Comparison of ENCODE assay signal across 11 cellular contexts in genomic region chr1:7550261-7550850, GRCh38.
A peak's percentile ranks its signal among the peaks of the same experiment; 100 is the strongest.
DNase-seq lines count a peak whose midpoint lies in the region; ATAC-seq and TF ChIP-seq lines count a peak whose summit lies in the region.
"Had no signal": no experiment of that assay in that cellular context is flagged by ENCODE, and none has a peak within 500 bp of the region (broad histone marks: within the 10 kb centered on the region; RNA-seq: fewer than 3 reads in every experiment).

No MANE protein-coding gene starts in this region.

- 73% methylated on average over 4 of the region's 8 CpGs; no CpG with 5 or more reads in 1 of the 2 experiments for WGBS in IMR-90 (ENCODE audit: extremely low coverage in 2 of 2, insufficient read length in 1 of 2), 2 experiments

- CTCF ChIA-PET in IMR-90 (lab: Yijun Ruan, JAX) = no interaction called here

- H3K4me3 ChIP-seq in BLaER1 treated with 17β-estradiol and CSF1 and Interleukin-3, amounts not matched to agents 10 nM and 100 nM = peak overlapping the region in 4 of 10 experiments; percentile 11 to 69 (median 36); a peak in 6 of 20 replicates
- no peak overlapping the region for H3K4me3 ChIP-seq in IMR-90 (ENCODE audit: insufficient read depth, low read depth, low read length)
- no peak overlapping the region for H3K4me3 ChIP-seq in colonic mucosa
- H3K4me3 ChIP-seq: dorsolateral prefrontal cortex, psoas muscle had no signal

- no peak overlapping the region for H3K14ac ChIP-seq in IMR-90 (replicated peaks; ENCODE audit: low read depth, low read length)

- no peaks in the 10 kb centered on the region for H3K36me3 ChIP-seq in BLaER1 treated with 17β-estradiol and CSF1 and Interleukin-3, amounts not matched to agents 10 nM and 100 nM
- H3K36me3 ChIP-seq in IMR-90 (ENCODE audit: control insufficient read depth, insufficient read depth, low read length) (no peaks in the 10 kb centered on the region), colonic mucosa (no peaks in the 10 kb centered on the region)

- 0 out of 2 replicates have a peak overlapping the region, but pooled peaks have one; percentile 43 for H2AK5ac ChIP-seq in IMR-90 (ENCODE audit: low read depth, low read length)

- H2BK5ac ChIP-seq in IMR-90 (ENCODE audit: low read depth, low read length, poor library complexity, severe bottlenecking) = no peak overlapping the region

- H3K27me3 ChIP-seq in BLaER1 treated with 17β-estradiol and CSF1 and Interleukin-3, amounts not matched to agents 10 nM and 100 nM = no peaks in the 10 kb centered on the region
- H3K27me3 ChIP-seq in IMR-90 (ENCODE audit: control insufficient read depth, insufficient read depth, low read length) (peaks cover 2% of the 10 kb centered on the region; the same call in 1 of the 2 replicates), colonic mucosa (no peaks in the 10 kb centered on the region)
- H3K27me3 ChIP-seq: dorsolateral prefrontal cortex had no signal

- H4K5ac ChIP-seq in IMR-90 (ENCODE audit: low read depth, low read length) = no peak overlapping the region

- no peak overlapping the region for H4K91ac ChIP-seq in IMR-90 (ENCODE audit: insufficient read depth, low read depth, low read length)

- H3K4me1 ChIP-seq in BLaER1 treated with 17β-estradiol and CSF1 and Interleukin-3, amounts not matched to agents 10 nM and 100 nM = peaks cover 69 to 78% (median 76%) of the 10 kb centered on the region in 10 experiments
- H3K4me1 ChIP-seq in IMR-90 (ENCODE audit: control insufficient read depth, insufficient read depth, low read length) (peaks cover 6% of the 10 kb centered on the region), colonic mucosa (no peaks in the 10 kb centered on the region)
- H3K4me1 ChIP-seq: psoas muscle had no signal

- no peak overlapping the region for H3K23ac ChIP-seq in IMR-90 (ENCODE audit: low read depth, low read length)

- peak overlapping the region; percentile 59 to 76 (median 70); a peak in 18 of 22 replicates for H3K9ac ChIP-seq in BLaER1 treated with 17β-estradiol and CSF1 and Interleukin-3, amounts not matched to agents 10 nM and 100 nM
- H3K9ac ChIP-seq in IMR-90 (ENCODE audit: low read depth, low read length) = no peak overlapping the region
- H3K9ac ChIP-seq in colonic mucosa (ENCODE audit: low read depth in 2 of 2, low read length in 2 of 2) = peak overlapping the region in 1 of 2 donors; percentile 12

- H4K20me1 ChIP-seq in BLaER1 treated with 17β-estradiol and CSF1 and Interleukin-3, amounts not matched to agents 10 nM and 100 nM = no peaks in the 10 kb centered on the region
- H4K20me1 ChIP-seq in IMR-90 (ENCODE audit: insufficient read depth, low read length) = no peaks in the 10 kb centered on the region

- H3K27ac ChIP-seq in BLaER1 treated with 17β-estradiol and CSF1 and Interleukin-3, amounts not matched to agents 10 nM and 100 nM = peak overlapping the region; percentile 74 to 93 (median 85)
- no peak overlapping the region for H3K27ac ChIP-seq in IMR-90 (ENCODE audit: insufficient read depth, low read length)
- no peak overlapping the region for H3K27ac ChIP-seq in colonic mucosa
- H3K27ac ChIP-seq: dorsolateral prefrontal cortex, psoas muscle had no signal

- TF ChIP-seq CTCF in IMR-90 (conservative IDR thresholded peaks at IDR 0.05; ENCODE audit: low read depth, low read length) = no peak
- no peak for TF ChIP-seq CTCF in colonic mucosa (IDR thresholded peaks at IDR 0.05)
- no peak for TF ChIP-seq CTCF in nephron (IDR thresholded peaks at IDR 0.05; ENCODE audit: unreplicated experiment in 3 of 3)

- H3K4me3 Mint-ChIP-seq in nephron = peak overlapping the region in 1 of 3 experiments; percentile 1

- dilution Hi-C loops in IMR-90 (cut with HindIII; ENCODE audit: low sequenced_read_pairs, unreplicated experiment) = no loop called here

- H3K36me3 Mint-ChIP-seq in nephron (ENCODE audit: low read depth) = peaks cover 9% of the 10 kb centered on the region

- no peak overlapping the region for H3K4ac ChIP-seq in IMR-90 (ENCODE audit: low read depth, low read length)

- POLR2A ChIA-PET in IMR-90 (lab: Charles Lee; ENCODE audit: unreplicated experiment) = no interaction called here

- H3K9me1 ChIP-seq in IMR-90 (ENCODE audit: insufficient read depth, low read length) = no peaks in the 10 kb centered on the region; the same call in 1 of the 2 replicates

- H2BK15ac ChIP-seq in IMR-90 (ENCODE audit: low read depth, low read length) = no peak overlapping the region

- H3K56ac ChIP-seq in IMR-90 (ENCODE audit: extremely low read depth, insufficient read depth, low read length) = no peak overlapping the region

- H3K27me3 Mint-ChIP-seq in nephron (ENCODE audit: low read depth) = peaks cover 15% of the 10 kb centered on the region

- DNase-seq in IMR-90 = no peak
- peak; percentile 68 for DNase-seq in colonic mucosa
- DNase-seq in NCI-H2107 treated with DMSO at 0.1 percent for 48 hours (lab: John Stamatoyannopoulos, UW; ENCODE audit: unreplicated experiment) = no peak
- DNase-seq in NCI-H1048 (lab: John Stamatoyannopoulos, UW) = no peak
- DNase-seq: activated T-cell treated with anti-CD3 and anti-CD28 coated beads, Interleukin-2, amount 50 U/mL, for 1 hour; NCI-H446 treated with DMSO at 0.1 percent for 48 hours had no signal

- TF ChIP-seq POLR2A in IMR-90 (IDR thresholded peaks at IDR 0.05; ENCODE audit: low read depth, low read length) = no peak

- H3K18ac ChIP-seq in IMR-90 (ENCODE audit: low read depth, low read length) = no peak overlapping the region

- TF ChIP-seq RAD21 in IMR-90 (IDR thresholded peaks at IDR 0.05; ENCODE audit: low read length) = no peak

- H3K4me2 ChIP-seq in BLaER1 treated with 17β-estradiol and CSF1 and Interleukin-3, amounts not matched to agents 10 nM and 100 nM = peak overlapping the region; percentile 88 to 100 (median 97)
- no peak overlapping the region for H3K4me2 ChIP-seq in IMR-90 (ENCODE audit: low read depth, low read length)

- ATAC-seq in IMR-90 (ENCODE audit: low read depth) = no peak
- no peak for ATAC-seq in GM19452 (IDR thresholded peaks at IDR 0.05; ENCODE audit: unreplicated experiment)
- ATAC-seq: psoas muscle had no signal

- intact Hi-C loops in IMR-90 (cut with micrococcal nuclease) = no loop called here
- intact Hi-C loops in colonic mucosa (cut with DNase I) = no loop called here

- H2AFZ ChIP-seq in IMR-90 (replicated peaks; ENCODE audit: low read length, poor library complexity) = no peak overlapping the region

- H3K9me3 Mint-ChIP-seq in nephron = peaks cover 11% of the 10 kb centered on the region

- no peak overlapping the region for H2BK120ac ChIP-seq in IMR-90 (ENCODE audit: low read depth, low read length)

- no TSS peak for BruUV-seq in IMR-90 (replicated peaks; lab: Mats Ljungman, UMichigan)

- H4K8ac ChIP-seq in IMR-90 (ENCODE audit: low read depth in 2 of 2, low read length in 2 of 2) = no peak overlapping the region

- peaks cover 49% of the 10 kb centered on the region for H3K4me1 Mint-ChIP-seq in nephron

- in situ Hi-C loops in IMR-90 (cut with MboI; ENCODE audit: low sequenced_read_pairs) = no loop called here

- H2AK9ac ChIP-seq in IMR-90 (replicated peaks; ENCODE audit: low read depth, low read length, poor library complexity) = no peak overlapping the region

- H3K9me3 ChIP-seq in BLaER1 treated with 17β-estradiol and CSF1 and Interleukin-3, amounts not matched to agents 10 nM and 100 nM (replicated peaks in 1 of 11) = peaks cover 6 to 12% (median 11%) of the 10 kb centered on the region in 11 experiments; a peak in 18 of 22 replicates
- H3K9me3 ChIP-seq in IMR-90 (ENCODE audit: control insufficient read depth, insufficient read depth, low read length) = peaks cover 7% of the 10 kb centered on the region
- no peaks in the 10 kb centered on the region for H3K9me3 ChIP-seq in colonic mucosa
- H3K9me3 ChIP-seq: psoas muscle had no signal

- no peak overlapping the region for H2BK20ac ChIP-seq in IMR-90 (ENCODE audit: low read depth, low read length)

- no peaks in the 10 kb centered on the region for H3K79me1 ChIP-seq in IMR-90 (ENCODE audit: low read depth in 1 of 2, low read length in 2 of 2)

- peak overlapping the region; percentile 38 to 87 (median 71) for H3K27ac Mint-ChIP-seq in nephron

TF ChIP-seq in IMR-90, 13 proteins besides CTCF, POLR2A, EP300 and RAD21:
- TF ChIP-seq, protein P1, sequence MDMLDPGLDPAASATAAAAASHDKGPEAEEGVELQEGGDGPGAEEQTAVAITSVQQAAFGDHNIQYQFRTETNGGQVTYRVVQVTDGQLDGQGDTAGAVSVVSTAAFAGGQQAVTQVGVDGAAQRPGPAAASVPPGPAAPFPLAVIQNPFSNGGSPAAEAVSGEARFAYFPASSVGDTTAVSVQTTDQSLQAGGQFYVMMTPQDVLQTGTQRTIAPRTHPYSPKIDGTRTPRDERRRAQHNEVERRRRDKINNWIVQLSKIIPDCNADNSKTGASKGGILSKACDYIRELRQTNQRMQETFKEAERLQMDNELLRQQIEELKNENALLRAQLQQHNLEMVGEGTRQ (IDR thresholded peaks at IDR 0.05; ENCODE audit: low read depth, low read length) = no peak
- TF ChIP-seq FOS (IDR thresholded peaks at IDR 0.05; ENCODE audit: low read depth, low read length) (no peak), NFE2L2 (IDR thresholded peaks at IDR 0.05; ENCODE audit: low read depth, low read length) (no peak), RFX5 (IDR thresholded peaks at IDR 0.05; ENCODE audit: low read depth, low read length) (no peak), BHLHE40 (IDR thresholded peaks at IDR 0.05; ENCODE audit: low read depth, low read length) (no peak), MAZ (IDR thresholded peaks at IDR 0.05; ENCODE audit: borderline replicate concordance, low read depth, low read length) (no peak), MAFK (IDR thresholded peaks at IDR 0.05; ENCODE audit: low read depth, low read length) (no peak), CHD1 (IDR thresholded peaks at IDR 0.05; ENCODE audit: low read depth, low read length) (no peak), CEBPB (IDR thresholded peaks at IDR 0.05; ENCODE audit: low read depth, low read length) (no peak), RCOR1 (IDR thresholded peaks at IDR 0.05; ENCODE audit: insufficient replicate concordance, low read length) (no peak), SMC3 (IDR thresholded peaks at IDR 0.05; ENCODE audit: low read depth, low read length) (no peak)
- TF ChIP-seq, protein P2, sequence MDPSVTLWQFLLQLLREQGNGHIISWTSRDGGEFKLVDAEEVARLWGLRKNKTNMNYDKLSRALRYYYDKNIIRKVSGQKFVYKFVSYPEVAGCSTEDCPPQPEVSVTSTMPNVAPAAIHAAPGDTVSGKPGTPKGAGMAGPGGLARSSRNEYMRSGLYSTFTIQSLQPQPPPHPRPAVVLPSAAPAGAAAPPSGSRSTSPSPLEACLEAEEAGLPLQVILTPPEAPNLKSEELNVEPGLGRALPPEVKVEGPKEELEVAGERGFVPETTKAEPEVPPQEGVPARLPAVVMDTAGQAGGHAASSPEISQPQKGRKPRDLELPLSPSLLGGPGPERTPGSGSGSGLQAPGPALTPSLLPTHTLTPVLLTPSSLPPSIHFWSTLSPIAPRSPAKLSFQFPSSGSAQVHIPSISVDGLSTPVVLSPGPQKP (IDR thresholded peaks at IDR 0.05; ENCODE audit: borderline replicate concordance, low read depth, low read length) = no peak

Comparison
In these comparisons a context has a peak if more than half of its experiments do, and no peak if none do; other contexts are left out.
1. H3K27ac ChIP-seq: peak in BLaER1 treated with 17β-estradiol and CSF1 and Interleukin-3, amounts not matched to agents 10 nM and 100 nM (11 of 11); none in IMR-90 (single experiment) and colonic mucosa (single experiment).